ENCODE assay signal across 20 cellular contexts in the genomic region with DNA sequence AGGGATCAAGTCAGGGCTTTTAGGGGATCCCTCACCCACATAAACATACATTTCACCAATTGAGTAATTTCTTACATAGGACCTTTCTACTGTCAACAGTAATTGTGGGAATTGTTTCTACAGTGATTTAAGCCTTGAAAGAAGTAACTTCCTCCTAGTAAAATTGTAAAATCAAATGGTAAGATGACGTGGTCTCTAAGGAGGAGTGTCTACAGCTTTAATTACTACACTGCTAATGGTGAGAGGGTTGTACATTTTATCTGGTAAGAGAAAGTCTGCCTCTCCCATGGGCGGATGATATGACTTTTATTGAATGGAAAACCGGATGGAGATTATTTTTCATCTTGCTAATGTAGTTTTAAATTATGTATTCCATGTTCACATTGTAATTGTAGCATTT.
A peak's percentile ranks its signal among the peaks of the same experiment; 100 is the strongest.
DNase-seq lines count a peak whose midpoint lies in the region; ATAC-seq and TF ChIP-seq lines count a peak whose summit lies in the region.
"Had no signal": no experiment of that assay in that cellular context is flagged by ENCODE, and none has a peak within 500 bp of the region (broad histone marks: within the 10 kb centered on the region; RNA-seq: fewer than 3 reads in every experiment).

No MANE protein-coding gene starts in this region.

- peaks cover 36% of the 10 kb centered on the region for H3K4me1 Mint-ChIP-seq in activated naive CD4-positive, alpha-beta T cell treated with anti-CD3 and anti-CD28 coated beads for 36 hours (ENCODE audit: low read depth)

- peaks cover 63% of the 10 kb centered on the region for H3K79me2 ChIP-seq in hepatocyte

- H3K4me3 Mint-ChIP-seq in activated naive CD4-positive, alpha-beta T cell treated with anti-CD3 and anti-CD28 coated beads for 36 hours: no peak overlapping the region

- H3K27me3 Mint-ChIP-seq in activated naive CD4-positive, alpha-beta T cell treated with anti-CD3 and anti-CD28 coated beads for 36 hours (ENCODE audit: low read depth): no peaks in the 10 kb centered on the region
- H3K27me3 Mint-ChIP-seq: activated T-helper 17 cell treated with anti-CD3 and anti-CD28 coated beads, Interleukin-2, amount 50 U/mL, for 72 hours had no signal

- CTCF ChIA-PET in activated naive CD4-positive, alpha-beta T cell treated with anti-CD3 and anti-CD28 coated beads for 36 hours (lab: Charles Lee): no interaction called here

- intact Hi-C loops in activated naive CD4-positive, alpha-beta T cell treated with anti-CD3 and anti-CD28 coated beads for 36 hours (cut with micrococcal nuclease): no loop called here
- intact Hi-C loops in sciatic nerve (cut with DNase I): no loop called here

- no peaks in the 10 kb centered on the region for H3K9me3 ChIP-seq in hepatocyte (ENCODE audit: low read depth)
- H3K9me3 ChIP-seq: breast epithelium, gastrocnemius medialis, pancreas, SJSA1, thyroid gland had no signal

- no peak for TF ChIP-seq CTCF in hepatocyte (IDR thresholded peaks at IDR 0.05; ENCODE audit: poor library complexity)

- no peak for ATAC-seq in activated naive CD4-positive, alpha-beta T cell treated with anti-CD3 and anti-CD28 coated beads, Interleukin-2, amount 50 U/mL, for 72 hours
- ATAC-seq in GM18867 (IDR thresholded peaks at IDR 0.05; ENCODE audit: unreplicated experiment): no peak
- ATAC-seq in sciatic nerve: no peak
- ATAC-seq: activated T-helper 17 cell treated with anti-CD3 and anti-CD28 coated beads, Interleukin-2, amount 50 U/mL, for 72 hours; gastrocnemius medialis had no signal

- in situ Hi-C loops in KBM-7 (cut with MboI; ENCODE audit: low pct_unique_long_range_greater_than_20kb, low sequenced_read_pairs): no loop called here

- H3K4me3 ChIP-seq in hepatocyte: no peak overlapping the region
- H3K4me3 ChIP-seq: breast epithelium, SJSA1, thyroid gland had no signal

- H3K9me2 ChIP-seq in hepatocyte (replicated peaks; ENCODE audit: insufficient read depth): no peaks in the 10 kb centered on the region

- no peaks in the 10 kb centered on the region for H3K9me3 Mint-ChIP-seq in activated naive CD4-positive, alpha-beta T cell treated with anti-CD3 and anti-CD28 coated beads, Interleukin-2, amount 50 U/mL, for 72 hours
- no peaks in the 10 kb centered on the region for H3K9me3 Mint-ChIP-seq in activated naive CD4-positive, alpha-beta T cell treated with anti-CD3 and anti-CD28 coated beads for 36 hours
- H3K9me3 Mint-ChIP-seq: activated T-helper 17 cell treated with anti-CD3 and anti-CD28 coated beads, Interleukin-2, amount 50 U/mL, for 72 hours had no signal

- peaks cover 31% of the 10 kb centered on the region for H3K4me1 ChIP-seq in hepatocyte (ENCODE audit: insufficient read depth)
- H3K4me1 ChIP-seq: breast epithelium, SJSA1 had no signal

- H3K36me3 ChIP-seq in hepatocyte (replicated peaks; ENCODE audit: insufficient read depth, low read depth): no peaks in the 10 kb centered on the region
- H3K36me3 ChIP-seq: breast epithelium, gastrocnemius medialis, pancreas, thyroid gland had no signal

- peaks cover 7 to 8% of the 10 kb centered on the region in 2 donors for H3K36me3 Mint-ChIP-seq in activated naive CD4-positive, alpha-beta T cell treated with anti-CD3 and anti-CD28 coated beads, Interleukin-2, amount 50 U/mL, for 72 hours
- H3K36me3 Mint-ChIP-seq in activated naive CD4-positive, alpha-beta T cell treated with anti-CD3 and anti-CD28 coated beads for 36 hours (ENCODE audit: low read depth): peaks cover 27% of the 10 kb centered on the region

- 88% methylated on average over 3 of the region's 3 CpGs for WGBS in hepatocyte (ENCODE audit: low lambda C conversion rate, missing lambda C conversion rate)

- no peak overlapping the region for H3K4me2 ChIP-seq in hepatocyte

- DNase-seq in activated naive CD4-positive, alpha-beta T cell treated with anti-CD3 and anti-CD28 coated beads, Interleukin-2, amount 50 U/mL, for 72 hours (ENCODE audit: low spot score in 2 of 2): no peak
- DNase-seq in activated naive CD4-positive, alpha-beta T cell treated with anti-CD3 and anti-CD28 coated beads for 36 hours: no peak
- peak; percentile 29 for DNase-seq in OCI-M1 (lab: John Stamatoyannopoulos, UW)
- no peak for DNase-seq in hepatocyte (ENCODE audit: low spot score)
- DNase-seq in KBM-7: no peak
- DNase-seq in sciatic nerve (ENCODE audit: low spot score): no peak
- DNase-seq in anterior cingulate cortex (lab: John Stamatoyannopoulos, UW): no peak
- DNase-seq: AML-193, DMS79, gastrocnemius medialis, mesendoderm, NCI-H2081, NCI-H774, pancreas, thyroid gland had no signal

- H3K27me3 ChIP-seq in hepatocyte: no peaks in the 10 kb centered on the region
- H3K27me3 ChIP-seq: breast epithelium, gastrocnemius medialis, pancreas, SJSA1, thyroid gland had no signal

- no peak overlapping the region for H2AFZ ChIP-seq in hepatocyte

- H4K20me1 ChIP-seq in hepatocyte (ENCODE audit: insufficient read depth, poor library complexity, severe bottlenecking): no peaks in the 10 kb centered on the region

- H3K27ac ChIP-seq in hepatocyte: peak overlapping the region; percentile 25
- H3K27ac ChIP-seq: breast epithelium, gastrocnemius medialis, HL-60, SJSA1, thyroid gland had no signal

- H3K27ac Mint-ChIP-seq in activated naive CD4-positive, alpha-beta T cell treated with anti-CD3 and anti-CD28 coated beads, Interleukin-2, amount 50 U/mL, for 72 hours: peak overlapping the region; percentile 73 to 79
- H3K27ac Mint-ChIP-seq in activated naive CD4-positive, alpha-beta T cell treated with anti-CD3 and anti-CD28 coated beads for 36 hours: no peak overlapping the region
